In genomic region chr1:71047635-71048607, GRCh38 we compare ENCODE assay signal across 8 cellular contexts. TPM values are rescaled to one million over a fixed set of nuclear protein-coding genes. Genes with fewer than 3 reads are reported as not detected.
A peak's percentile ranks its signal among the peaks of the same experiment; 100 is the strongest.
DNase-seq lines count a peak whose midpoint lies in the region; ATAC-seq and TF ChIP-seq lines count a peak whose summit lies in the region.

PTGER3 (minus strand) TSS chr1:71047816; CDS start chr1:71047577, 239 bp downstream.

- H3K4me3 ChIP-seq in Loucy (ENCODE audit: low read length, poor library complexity, severe bottlenecking) (peak within 1 kb of the TSS; percentile 90), mucosa of descending colon (no peak within 1 kb of the TSS)

- H3K9ac ChIP-seq in Loucy (ENCODE audit: low read depth, low read length, poor library complexity, severe bottlenecking): peak within 1 kb of the TSS; percentile 77

- no peak within 1 kb of the TSS for H3K27ac Mint-ChIP-seq in activated CD4-positive, alpha-beta T cell treated with anti-CD3 and anti-CD28 coated beads, Interleukin-2, amount 10 ng/mL, durations not matched to agents 24 days and 14 days
- H3K27ac Mint-ChIP-seq in stimulated activated naive CD8-positive, alpha-beta T cell treated with anti-CD3 and anti-CD28 coated beads, Interleukin-15, amount 100 ng/mL, for 72 hours: no peak within 1 kb of the TSS

- H4K20me1 ChIP-seq in Loucy (ENCODE audit: insufficient read depth, low read length, poor library complexity, severe bottlenecking): peaks cover 7% of the 10 kb centered on the region

- ATAC-seq in activated CD4-positive, CD25-positive, alpha-beta regulatory T cell treated with anti-CD3 and anti-CD28 coated beads, Interleukin-2, amount 50 U/mL, for 24 hours: peak; percentile 48 to 49
- ATAC-seq in mucosa of descending colon: peak; percentile 83
- peak; percentile 63 for ATAC-seq in stimulated activated naive CD8-positive, alpha-beta T cell treated with anti-CD3 and anti-CD28 coated beads, Interleukin-15, amount 100 ng/mL, for 72 hours
- ATAC-seq in HG03565 (IDR thresholded peaks at IDR 0.05; ENCODE audit: unreplicated experiment): no peak

- no peaks in the 10 kb centered on the region for H3K36me3 Mint-ChIP-seq in activated CD4-positive, alpha-beta T cell treated with anti-CD3 and anti-CD28 coated beads, Interleukin-2, amount 10 ng/mL, durations not matched to agents 24 days and 14 days (ENCODE audit: low read depth)

- no peaks in the 10 kb centered on the region for H3F3A ChIP-seq in Loucy (ENCODE audit: low read depth)

- H2AFZ ChIP-seq in Loucy (ENCODE audit: low read length): peak within 1 kb of the TSS; percentile 96

- intact Hi-C loops in activated CD4-positive, alpha-beta T cell treated with anti-CD3 and anti-CD28 coated beads, Interleukin-2, amount 10 ng/mL, durations not matched to agents 24 days and 14 days (cut with micrococcal nuclease): loop anchor here (5.0 kb wide), 1 partner anchor 916 kb away; no protein-coding TSS in a partner anchor
- intact Hi-C loops in mucosa of descending colon (cut with DNase I, micrococcal nuclease): loop anchor here (2.0 to 5.0 kb wide), 2 partner anchors 361 to 363 kb away; no protein-coding TSS in a partner anchor

- no peak for DNase-seq in activated CD4-positive, CD25-positive, alpha-beta regulatory T cell (lab: John Stamatoyannopoulos, UW)
- DNase-seq in activated CD4-positive, alpha-beta T cell treated with anti-CD3 and anti-CD28 coated beads, Interleukin-2, amount 10 ng/mL, durations not matched to agents 24 days and 14 days: peak; percentile 88
- DNase-seq in effector CD8-positive, alpha-beta T cell (lab: John Stamatoyannopoulos, UW): peak; percentile 33
- DNase-seq in mucosa of descending colon: peak; percentile 77 to 87 (median 79)
- DNase-seq in stimulated activated naive CD8-positive, alpha-beta T cell treated with anti-CD3 and anti-CD28 coated beads, Interleukin-15, amount 100 ng/mL, for 72 hours: peak; percentile 34 to 36

- TF ChIP-seq CTCF in Loucy (conservative IDR thresholded peaks at IDR 0.05; ENCODE audit: low read length): no peak
- TF ChIP-seq CTCF in mucosa of descending colon (IDR thresholded peaks at IDR 0.05): no peak

- peaks cover 48% of the 10 kb centered on the region for H3K27me3 Mint-ChIP-seq in activated CD4-positive, alpha-beta T cell treated with anti-CD3 and anti-CD28 coated beads, Interleukin-2, amount 10 ng/mL, durations not matched to agents 24 days and 14 days
- H3K27me3 Mint-ChIP-seq in stimulated activated naive CD8-positive, alpha-beta T cell treated with anti-CD3 and anti-CD28 coated beads, Interleukin-15, amount 100 ng/mL, for 72 hours: peaks cover 60% of the 10 kb centered on the region

- peaks cover 33% of the 10 kb centered on the region for H3K4me1 ChIP-seq in Loucy (ENCODE audit: insufficient read depth, low read length, poor library complexity, severe bottlenecking)
- H3K4me1 ChIP-seq in mucosa of descending colon (ENCODE audit: low read depth): peaks cover 4% of the 10 kb centered on the region

- H3K36me3 ChIP-seq in Loucy (ENCODE audit: insufficient read depth, low read length) (no peaks in the 10 kb centered on the region), mucosa of descending colon (ENCODE audit: low read depth) (no peaks in the 10 kb centered on the region)

- peak within 1 kb of the TSS; percentile 75 for H3K4me2 ChIP-seq in Loucy (ENCODE audit: low read depth, low read length, poor library complexity, severe bottlenecking)

- H3K9me2 ChIP-seq in Loucy (replicated peaks; ENCODE audit: low read depth, low read length): no peaks in the 10 kb centered on the region

- peaks cover 16% of the 10 kb centered on the region for H3K4me1 Mint-ChIP-seq in activated CD4-positive, alpha-beta T cell treated with anti-CD3 and anti-CD28 coated beads, Interleukin-2, amount 10 ng/mL, durations not matched to agents 24 days and 14 days
- H3K4me1 Mint-ChIP-seq in stimulated activated naive CD8-positive, alpha-beta T cell treated with anti-CD3 and anti-CD28 coated beads, Interleukin-15, amount 100 ng/mL, for 72 hours: peaks cover 13% of the 10 kb centered on the region

- peak within 1 kb of the TSS; percentile 86 for H3K4me3 Mint-ChIP-seq in activated CD4-positive, alpha-beta T cell treated with anti-CD3 and anti-CD28 coated beads, Interleukin-2, amount 10 ng/mL, durations not matched to agents 24 days and 14 days
- peak within 1 kb of the TSS; percentile 82 to 89 for H3K4me3 Mint-ChIP-seq in stimulated activated naive CD8-positive, alpha-beta T cell treated with anti-CD3 and anti-CD28 coated beads, Interleukin-15, amount 100 ng/mL, for 72 hours

- no peaks in the 10 kb centered on the region for H3K9me3 Mint-ChIP-seq in activated CD4-positive, alpha-beta T cell treated with anti-CD3 and anti-CD28 coated beads, Interleukin-2, amount 10 ng/mL, durations not matched to agents 24 days and 14 days
- H3K9me3 Mint-ChIP-seq in stimulated activated naive CD8-positive, alpha-beta T cell treated with anti-CD3 and anti-CD28 coated beads, Interleukin-15, amount 100 ng/mL, for 72 hours: no peaks in the 10 kb centered on the region

- H3K79me2 ChIP-seq in Loucy (ENCODE audit: insufficient read depth, low read length): peaks cover 37% of the 10 kb centered on the region

- no peaks in the 10 kb centered on the region for H3K9me3 ChIP-seq in Loucy (ENCODE audit: insufficient read depth, low read depth, low read length)
- H3K9me3 ChIP-seq in mucosa of descending colon: no peaks in the 10 kb centered on the region

- H3K27me3 ChIP-seq in Loucy (ENCODE audit: insufficient read depth, low read length, poor library complexity, severe bottlenecking): no peaks in the 10 kb centered on the region

RNA-seq across cellular contexts. Expression of gene PTGER3, which starts in this region (rescaled TPM):
- 0.26 and 0.62 TPM in 2 replicates for total RNA-seq in activated CD4-positive, alpha-beta T cell treated with anti-CD3 and anti-CD28 coated beads, Interleukin-2, amount 10 ng/mL, durations not matched to agents 24 days and 14 days
- 10 to 100 TPM in 1 of 3 donors, 1 to 10 TPM in 2; 1.2 to 19.7 (median 1.3) TPM for total RNA-seq in mucosa of descending colon

Comparison
In these comparisons a context has a peak if more than half of its experiments do, and no peak if none do; other contexts are left out.
1. Peak in DNase-seq in activated CD4-positive, alpha-beta T cell treated with anti-CD3 and anti-CD28 coated beads, Interleukin-2, amount 10 ng/mL, durations not matched to agents 24 days and 14 days; RNA of the gene not detected or under 1 TPM.
2. DNase-seq: peak in effector CD8-positive, alpha-beta T cell (single experiment), mucosa of descending colon (3 of 3) and stimulated activated naive CD8-positive, alpha-beta T cell treated with anti-CD3 and anti-CD28 coated beads, Interleukin-15, amount 100 ng/mL, for 72 hours (2 of 2); none in activated CD4-positive, CD25-positive, alpha-beta regulatory T cell (0 of 4).